Comparison of ENCODE assay signal across 1 cellular context in the genomic region with DNA sequence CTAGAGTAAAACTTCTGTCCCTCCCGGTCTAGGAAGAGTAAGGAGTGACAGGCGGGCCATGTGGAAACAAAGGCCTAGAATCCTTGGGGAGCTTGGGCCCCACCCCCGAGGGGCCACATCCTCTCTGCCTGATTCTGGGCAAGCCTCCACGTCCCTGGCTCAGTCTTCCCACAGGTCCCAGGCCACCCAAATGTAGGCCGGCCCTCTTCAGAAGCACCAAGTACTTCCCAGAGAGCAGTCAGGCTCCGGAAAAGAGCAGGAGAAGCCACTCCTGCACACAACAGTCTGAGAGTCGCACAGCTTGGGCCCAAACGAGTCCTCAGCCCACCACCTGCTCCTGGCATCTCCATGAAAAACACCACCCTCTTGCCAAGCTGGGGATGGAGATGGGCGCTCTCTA.
TF ChIP-seq lines count a peak whose summit lies in the region.

No MANE protein-coding gene starts in this region.

TF ChIP-seq in WTC11, 78 proteins besides CTCF, POLR2A, EP300 and RAD21 (continued from another document):
- TF ChIP-seq, protein P1, sequence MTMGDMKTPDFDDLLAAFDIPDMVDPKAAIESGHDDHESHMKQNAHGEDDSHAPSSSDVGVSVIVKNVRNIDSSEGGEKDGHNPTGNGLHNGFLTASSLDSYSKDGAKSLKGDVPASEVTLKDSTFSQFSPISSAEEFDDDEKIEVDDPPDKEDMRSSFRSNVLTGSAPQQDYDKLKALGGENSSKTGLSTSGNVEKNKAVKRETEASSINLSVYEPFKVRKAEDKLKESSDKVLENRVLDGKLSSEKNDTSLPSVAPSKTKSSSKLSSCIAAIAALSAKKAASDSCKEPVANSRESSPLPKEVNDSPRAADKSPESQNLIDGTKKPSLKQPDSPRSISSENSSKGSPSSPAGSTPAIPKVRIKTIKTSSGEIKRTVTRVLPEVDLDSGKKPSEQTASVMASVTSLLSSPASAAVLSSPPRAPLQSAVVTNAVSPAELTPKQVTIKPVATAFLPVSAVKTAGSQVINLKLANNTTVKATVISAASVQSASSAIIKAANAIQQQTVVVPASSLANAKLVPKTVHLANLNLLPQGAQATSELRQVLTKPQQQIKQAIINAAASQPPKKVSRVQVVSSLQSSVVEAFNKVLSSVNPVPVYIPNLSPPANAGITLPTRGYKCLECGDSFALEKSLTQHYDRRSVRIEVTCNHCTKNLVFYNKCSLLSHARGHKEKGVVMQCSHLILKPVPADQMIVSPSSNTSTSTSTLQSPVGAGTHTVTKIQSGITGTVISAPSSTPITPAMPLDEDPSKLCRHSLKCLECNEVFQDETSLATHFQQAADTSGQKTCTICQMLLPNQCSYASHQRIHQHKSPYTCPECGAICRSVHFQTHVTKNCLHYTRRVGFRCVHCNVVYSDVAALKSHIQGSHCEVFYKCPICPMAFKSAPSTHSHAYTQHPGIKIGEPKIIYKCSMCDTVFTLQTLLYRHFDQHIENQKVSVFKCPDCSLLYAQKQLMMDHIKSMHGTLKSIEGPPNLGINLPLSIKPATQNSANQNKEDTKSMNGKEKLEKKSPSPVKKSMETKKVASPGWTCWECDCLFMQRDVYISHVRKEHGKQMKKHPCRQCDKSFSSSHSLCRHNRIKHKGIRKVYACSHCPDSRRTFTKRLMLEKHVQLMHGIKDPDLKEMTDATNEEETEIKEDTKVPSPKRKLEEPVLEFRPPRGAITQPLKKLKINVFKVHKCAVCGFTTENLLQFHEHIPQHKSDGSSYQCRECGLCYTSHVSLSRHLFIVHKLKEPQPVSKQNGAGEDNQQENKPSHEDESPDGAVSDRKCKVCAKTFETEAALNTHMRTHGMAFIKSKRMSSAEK (CRISPR knock-in tag; IDR thresholded peaks at IDR 0.05; ENCODE audit: borderline replicate concordance): no peak
- TF ChIP-seq, protein P2, sequence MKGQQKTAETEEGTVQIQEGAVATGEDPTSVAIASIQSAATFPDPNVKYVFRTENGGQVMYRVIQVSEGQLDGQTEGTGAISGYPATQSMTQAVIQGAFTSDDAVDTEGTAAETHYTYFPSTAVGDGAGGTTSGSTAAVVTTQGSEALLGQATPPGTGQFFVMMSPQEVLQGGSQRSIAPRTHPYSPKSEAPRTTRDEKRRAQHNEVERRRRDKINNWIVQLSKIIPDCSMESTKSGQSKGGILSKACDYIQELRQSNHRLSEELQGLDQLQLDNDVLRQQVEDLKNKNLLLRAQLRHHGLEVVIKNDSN (CRISPR knock-in tag; IDR thresholded peaks at IDR 0.05): no peak
- TF ChIP-seq, protein P3, sequence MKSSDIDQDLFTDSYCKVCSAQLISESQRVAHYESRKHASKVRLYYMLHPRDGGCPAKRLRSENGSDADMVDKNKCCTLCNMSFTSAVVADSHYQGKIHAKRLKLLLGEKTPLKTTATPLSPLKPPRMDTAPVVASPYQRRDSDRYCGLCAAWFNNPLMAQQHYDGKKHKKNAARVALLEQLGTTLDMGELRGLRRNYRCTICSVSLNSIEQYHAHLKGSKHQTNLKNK (CRISPR knock-in tag; IDR thresholded peaks at IDR 0.05): no peak
- TF ChIP-seq, protein P4, sequence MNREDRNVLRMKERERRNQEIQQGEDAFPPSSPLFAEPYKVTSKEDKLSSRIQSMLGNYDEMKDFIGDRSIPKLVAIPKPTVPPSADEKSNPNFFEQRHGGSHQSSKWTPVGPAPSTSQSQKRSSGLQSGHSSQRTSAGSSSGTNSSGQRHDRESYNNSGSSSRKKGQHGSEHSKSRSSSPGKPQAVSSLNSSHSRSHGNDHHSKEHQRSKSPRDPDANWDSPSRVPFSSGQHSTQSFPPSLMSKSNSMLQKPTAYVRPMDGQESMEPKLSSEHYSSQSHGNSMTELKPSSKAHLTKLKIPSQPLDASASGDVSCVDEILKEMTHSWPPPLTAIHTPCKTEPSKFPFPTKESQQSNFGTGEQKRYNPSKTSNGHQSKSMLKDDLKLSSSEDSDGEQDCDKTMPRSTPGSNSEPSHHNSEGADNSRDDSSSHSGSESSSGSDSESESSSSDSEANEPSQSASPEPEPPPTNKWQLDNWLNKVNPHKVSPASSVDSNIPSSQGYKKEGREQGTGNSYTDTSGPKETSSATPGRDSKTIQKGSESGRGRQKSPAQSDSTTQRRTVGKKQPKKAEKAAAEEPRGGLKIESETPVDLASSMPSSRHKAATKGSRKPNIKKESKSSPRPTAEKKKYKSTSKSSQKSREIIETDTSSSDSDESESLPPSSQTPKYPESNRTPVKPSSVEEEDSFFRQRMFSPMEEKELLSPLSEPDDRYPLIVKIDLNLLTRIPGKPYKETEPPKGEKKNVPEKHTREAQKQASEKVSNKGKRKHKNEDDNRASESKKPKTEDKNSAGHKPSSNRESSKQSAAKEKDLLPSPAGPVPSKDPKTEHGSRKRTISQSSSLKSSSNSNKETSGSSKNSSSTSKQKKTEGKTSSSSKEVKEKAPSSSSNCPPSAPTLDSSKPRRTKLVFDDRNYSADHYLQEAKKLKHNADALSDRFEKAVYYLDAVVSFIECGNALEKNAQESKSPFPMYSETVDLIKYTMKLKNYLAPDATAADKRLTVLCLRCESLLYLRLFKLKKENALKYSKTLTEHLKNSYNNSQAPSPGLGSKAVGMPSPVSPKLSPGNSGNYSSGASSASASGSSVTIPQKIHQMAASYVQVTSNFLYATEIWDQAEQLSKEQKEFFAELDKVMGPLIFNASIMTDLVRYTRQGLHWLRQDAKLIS (CRISPR knock-in tag; IDR thresholded peaks at IDR 0.05; ENCODE audit: borderline replicate concordance): no peak
TF ChIP-seq in WTC11: peak in this region for 0.
